10 cellular contexts compared by ENCODE assay signal in genomic region chr14:65333926-65334687, GRCh38.
DNase-seq lines count a peak whose midpoint lies in the region; ATAC-seq lines count a peak whose summit lies in the region.
"Had no signal": no experiment of that assay in that cellular context is flagged by ENCODE, and none has a peak within 500 bp of the region (broad histone marks: within the 10 kb centered on the region; RNA-seq: fewer than 3 reads in every experiment).

No MANE protein-coding gene starts in this region.

- H3K4me3 Mint-ChIP-seq in activated CD8-positive, alpha-beta T cell treated with anti-CD3 and anti-CD28 coated beads, Interleukin-2, amount 10 ng/mL, durations not matched to agents 7 days and 5 days: no peak overlapping the region

- ATAC-seq in activated CD8-positive, alpha-beta T cell treated with anti-CD3 and anti-CD28 coated beads, Interleukin-2, amount 10 ng/mL, durations not matched to agents 7 days and 5 days: no peak
- ATAC-seq in HG03520 (IDR thresholded peaks at IDR 0.05; ENCODE audit: unreplicated experiment): no peak

- peaks cover 73% of the 10 kb centered on the region for H3K4me1 Mint-ChIP-seq in activated CD8-positive, alpha-beta T cell treated with anti-CD3 and anti-CD28 coated beads, Interleukin-2, amount 10 ng/mL, durations not matched to agents 7 days and 5 days (ENCODE audit: low read depth)

- CTCF ChIA-PET in activated CD8-positive, alpha-beta T cell treated with anti-CD3 and anti-CD28 coated beads, Interleukin-2, amount 10 ng/mL, durations not matched to agents 7 days and 5 days (lab: Charles Lee): interaction anchor here (1.2 to 7.4 kb wide), 5 partner anchors 9 to 47 kb away, joined by 3 to 42 read pairs (median 12); no protein-coding TSS in a partner anchor

- POLR2A ChIA-PET in activated CD8-positive, alpha-beta T cell treated with anti-CD3 and anti-CD28 coated beads, Interleukin-2, amount 10 ng/mL, durations not matched to agents 7 days and 5 days (lab: Charles Lee): interaction anchor here (1.3 to 5.4 kb wide), 2 partner anchors 31 to 46 kb away, joined by 3 to 49 read pairs; no protein-coding TSS in a partner anchor

- no peaks in the 10 kb centered on the region for H3K27me3 Mint-ChIP-seq in activated CD8-positive, alpha-beta T cell treated with anti-CD3 and anti-CD28 coated beads, Interleukin-2, amount 10 ng/mL, durations not matched to agents 7 days and 5 days (ENCODE audit: low read depth)

- H3K36me3 Mint-ChIP-seq in activated CD8-positive, alpha-beta T cell treated with anti-CD3 and anti-CD28 coated beads, Interleukin-2, amount 10 ng/mL, durations not matched to agents 7 days and 5 days (ENCODE audit: low read depth): peaks cover 10% of the 10 kb centered on the region

- H3K27ac Mint-ChIP-seq in activated CD8-positive, alpha-beta T cell treated with anti-CD3 and anti-CD28 coated beads, Interleukin-2, amount 10 ng/mL, durations not matched to agents 7 days and 5 days: peak overlapping the region; percentile 77

- H3K9me3 Mint-ChIP-seq in activated CD8-positive, alpha-beta T cell treated with anti-CD3 and anti-CD28 coated beads, Interleukin-2, amount 10 ng/mL, durations not matched to agents 7 days and 5 days (ENCODE audit: insufficient read depth): no peaks in the 10 kb centered on the region

- DNase-seq in DMS 273 (lab: John Stamatoyannopoulos, UW; ENCODE audit: unreplicated experiment) (peak; percentile 34), DMS 273 treated with DMSO at 0.1 percent for 48 hours (lab: John Stamatoyannopoulos, UW) (no peak), iris pigment epithelial cell (ENCODE audit: low read depth) (peak; percentile 73), stromal cell of bone marrow (ENCODE audit: low read depth) (peak; percentile 28), NCI-H446 (lab: John Stamatoyannopoulos, UW) (no peak), NOMO-1 treated with dmso at 0.1 percent for 144 hours (lab: John Stamatoyannopoulos, UW; ENCODE audit: unreplicated experiment) (no peak)
- DNase-seq in activated CD8-positive, alpha-beta T cell treated with anti-CD3 and anti-CD28 coated beads, Interleukin-2, amount 10 ng/mL, durations not matched to agents 7 days and 5 days: no peak
- DNase-seq: 8988T, NCI-H510A had no signal

Comparison
In these comparisons a context has a peak if more than half of its experiments do, and no peak if none do; other contexts are left out.
1. DNase-seq: peak in DMS 273 (single experiment), iris pigment epithelial cell (single experiment) and stromal cell of bone marrow (single experiment); none in DMS 273 treated with DMSO at 0.1 percent for 48 hours (single experiment), activated CD8-positive, alpha-beta T cell treated with anti-CD3 and anti-CD28 coated beads, Interleukin-2, amount 10 ng/mL, durations not matched to agents 7 days and 5 days (single experiment), NCI-H446 (0 of 2) and NOMO-1 treated with dmso at 0.1 percent for 144 hours (single experiment).